ENCODE assay signal across 12 cellular contexts in genomic region chr3:54822206-54822605, GRCh38.
DNase-seq lines count a peak whose midpoint lies in the region; ATAC-seq and TF ChIP-seq lines count a peak whose summit lies in the region.
"Had no signal": no experiment of that assay in that cellular context is flagged by ENCODE, and none has a peak within 500 bp of the region (broad histone marks: within the 10 kb centered on the region; RNA-seq: fewer than 3 reads in every experiment).

No MANE protein-coding gene starts in this region.

- peak; percentile 92 for ATAC-seq in Right ventricle myocardium inferior
- peak; percentile 87 for ATAC-seq in upper lobe of right lung
- ATAC-seq in GM19397 (IDR thresholded peaks at IDR 0.05; ENCODE audit: unreplicated experiment) = no peak
- ATAC-seq in HG03039 (IDR thresholded peaks at IDR 0.05; ENCODE audit: unreplicated experiment) = no peak
- ATAC-seq: Panc1 had no signal

- H4K20me1 ChIP-seq in mammary epithelial cell (ENCODE audit: insufficient read depth, low read length) = no peaks in the 10 kb centered on the region

- no peaks in the 10 kb centered on the region for H3K79me2 ChIP-seq in mammary epithelial cell (ENCODE audit: insufficient read depth, low read length)

- intact Hi-C loops in Right ventricle myocardium inferior (cut with DNase I) = no loop called here
- intact Hi-C loops in mammary epithelial cell (cut with micrococcal nuclease) = no loop called here
- intact Hi-C loops in upper lobe of right lung (cut with DNase I) = no loop called here

- H3K4me1 Mint-ChIP-seq in activated CD4-positive, alpha-beta memory T cell treated with anti-CD3 and anti-CD28 coated beads, Interleukin-2, amount 10 ng/mL, durations not matched to agents 7 days and 5 days = no peaks in the 10 kb centered on the region

- H3K4me1 ChIP-seq in right atrium auricular region (peaks cover 0 to 4% of the 10 kb centered on the region in 2 donors), mammary epithelial cell (ENCODE audit: insufficient read depth, low read length) (peaks cover 11% of the 10 kb centered on the region), upper lobe of right lung (no peaks in the 10 kb centered on the region)
- H3K4me1 ChIP-seq: spleen had no signal

- dilution Hi-C loops in mammary epithelial cell (cut with HindIII; ENCODE audit: low sequenced_read_pairs) = no loop called here

- H3K36me3 Mint-ChIP-seq in activated CD4-positive, alpha-beta memory T cell treated with anti-CD3 and anti-CD28 coated beads, Interleukin-2, amount 10 ng/mL, durations not matched to agents 7 days and 5 days (ENCODE audit: low read depth) = no peaks in the 10 kb centered on the region

- BruUV-seq in mammary epithelial cell (replicated peaks; lab: Mats Ljungman, UMichigan) = no TSS peak

- no peak overlapping the region for H2AFZ ChIP-seq in mammary epithelial cell (ENCODE audit: low read depth, low read length)

- H3K27me3 Mint-ChIP-seq in activated CD4-positive, alpha-beta memory T cell treated with anti-CD3 and anti-CD28 coated beads, Interleukin-2, amount 10 ng/mL, durations not matched to agents 7 days and 5 days = no peaks in the 10 kb centered on the region

- H3K9me3 ChIP-seq in right atrium auricular region = no peaks in the 10 kb centered on the region
- H3K9me3 ChIP-seq in mammary epithelial cell (replicated peaks; ENCODE audit: insufficient read depth, low read length) = no peaks in the 10 kb centered on the region
- H3K9me3 ChIP-seq in upper lobe of right lung = no peaks in the 10 kb centered on the region
- H3K9me3 ChIP-seq: spleen had no signal

- no peaks in the 10 kb centered on the region for H3K36me3 ChIP-seq in right atrium auricular region
- no peaks in the 10 kb centered on the region for H3K36me3 ChIP-seq in mammary epithelial cell (ENCODE audit: insufficient read depth, low read length)
- no peaks in the 10 kb centered on the region for H3K36me3 ChIP-seq in upper lobe of right lung
- H3K36me3 ChIP-seq: spleen had no signal

- no peak overlapping the region for H3K4me3 Mint-ChIP-seq in activated CD4-positive, alpha-beta memory T cell treated with anti-CD3 and anti-CD28 coated beads, Interleukin-2, amount 10 ng/mL, durations not matched to agents 7 days and 5 days

- no peak for DNase-seq in Right ventricle myocardium inferior (ENCODE audit: missing footprints)
- no peak for DNase-seq in right atrium auricular region (ENCODE audit: low spot score)
- DNase-seq in mammary epithelial cell = peak; percentile 69
- DNase-seq in kidney glomerular epithelial cell (lab: John Stamatoyannopoulos, UW) = peak; percentile 20
- DNase-seq in upper lobe of right lung = no peak
- DNase-seq in activated CD4-positive, alpha-beta memory T cell treated with anti-CD3 and anti-CD28 coated beads, Interleukin-2, amount 10 ng/mL, durations not matched to agents 7 days and 5 days = no peak
- DNase-seq: AML-193; spleen; stimulated activated naive CD4-positive, alpha-beta T cell had no signal

- H3K27ac ChIP-seq in right atrium auricular region (no peak overlapping the region), mammary epithelial cell (ENCODE audit: insufficient read depth, low read depth, low read length) (no peak overlapping the region), upper lobe of right lung (no peak overlapping the region)
- H3K27ac ChIP-seq: spleen had no signal

- in situ Hi-C loops in mammary epithelial cell (cut with MboI; ENCODE audit: low sequenced_read_pairs in 2 of 2) = no loop called here

- POLR2A ChIA-PET in activated CD4-positive, alpha-beta memory T cell treated with anti-CD3 and anti-CD28 coated beads, Interleukin-2, amount 10 ng/mL, durations not matched to agents 7 days and 5 days (lab: Charles Lee) = no interaction called here

- 0% methylated on average over 1 of the region's 1 CpG for WGBS in mammary epithelial cell (ENCODE audit: low coverage, missing lambda C conversion rate)

- H3K27me3 ChIP-seq in right atrium auricular region (no peaks in the 10 kb centered on the region), mammary epithelial cell (ENCODE audit: insufficient read depth, low read length) (no peaks in the 10 kb centered on the region), upper lobe of right lung (no peaks in the 10 kb centered on the region)
- H3K27me3 ChIP-seq: spleen had no signal

- no peak overlapping the region for H3K4me3 ChIP-seq in right atrium auricular region
- no peak overlapping the region for H3K4me3 ChIP-seq in mammary epithelial cell (replicated peaks in 1 of 3; ENCODE audit: insufficient read depth in 1 of 3, low read depth in 2 of 3, low read length in 3 of 3)
- H3K4me3 ChIP-seq in upper lobe of right lung = no peak overlapping the region
- H3K4me3 ChIP-seq: spleen had no signal

- TF ChIP-seq CTCF in right atrium auricular region (IDR thresholded peaks at IDR 0.05) = no peak
- TF ChIP-seq CTCF in mammary epithelial cell (conservative IDR thresholded peaks at IDR 0.05 in 1 of 2, IDR thresholded peaks at IDR 0.05 in 1 of 2; ENCODE audit: extremely low read depth in 1 of 2, insufficient read depth in 1 of 2, low read depth in 1 of 2, low read length in 2 of 2) = no peak
- TF ChIP-seq CTCF in upper lobe of right lung (IDR thresholded peaks at IDR 0.05) = no peak

- no peak overlapping the region for H3K9ac ChIP-seq in mammary epithelial cell (ENCODE audit: insufficient read depth, low read length)

- CTCF ChIA-PET in mammary epithelial cell (lab: Charles Lee; ENCODE audit: low non-redundant PET) = no interaction called here
- CTCF ChIA-PET in activated CD4-positive, alpha-beta memory T cell treated with anti-CD3 and anti-CD28 coated beads, Interleukin-2, amount 10 ng/mL, durations not matched to agents 7 days and 5 days (lab: Charles Lee) = no interaction called here

- no peaks in the 10 kb centered on the region for H3K9me3 Mint-ChIP-seq in activated CD4-positive, alpha-beta memory T cell treated with anti-CD3 and anti-CD28 coated beads, Interleukin-2, amount 10 ng/mL, durations not matched to agents 7 days and 5 days

- no peak overlapping the region for H3K27ac Mint-ChIP-seq in activated CD4-positive, alpha-beta memory T cell treated with anti-CD3 and anti-CD28 coated beads, Interleukin-2, amount 10 ng/mL, durations not matched to agents 7 days and 5 days

- H3K4me2 ChIP-seq in mammary epithelial cell (ENCODE audit: insufficient read depth, low read depth, low read length) = no peak overlapping the region

Comparison
In these comparisons a context has a peak if more than half of its experiments do, and no peak if none do; other contexts are left out.
1. ATAC-seq: peak in Right ventricle myocardium inferior (single experiment) and upper lobe of right lung (single experiment); none in GM19397 (single experiment) and HG03039 (single experiment).
2. DNase-seq: peak in mammary epithelial cell (single experiment) and kidney glomerular epithelial cell (single experiment); none in Right ventricle myocardium inferior (single experiment), right atrium auricular region (single experiment), upper lobe of right lung (single experiment) and activated CD4-positive, alpha-beta memory T cell treated with anti-CD3 and anti-CD28 coated beads, Interleukin-2, amount 10 ng/mL, durations not matched to agents 7 days and 5 days (single experiment).